In genomic region chr1:184422490-184423233, GRCh38 we compare ENCODE assay signal across 14 cellular contexts.
"Had no signal": no experiment of that assay in that cellular context is flagged by ENCODE, and none has a peak within 500 bp of the region (broad histone marks: within the 10 kb centered on the region; RNA-seq: fewer than 3 reads in every experiment).

No MANE protein-coding gene starts in this region.

- H3K4me3 ChIP-seq: coronary artery, hepatocyte, lung, sigmoid colon had no signal

- DNase-seq: activated CD4-positive, alpha-beta memory T cell treated with anti-CD3 and anti-CD28 coated beads, Interleukin-2, amount 10 ng/mL, durations not matched to agents 7 days and 5 days; activated CD8-positive, alpha-beta memory T cell treated with anti-CD3 and anti-CD28 coated beads, Interleukin-2, amount 50 U/mL, for 48 hours; activated naive CD4-positive, alpha-beta T cell treated with Interleukin-2 at 50 U/mL for 16 hours; caudate nucleus; effector CD4-positive, alpha-beta T cell; nephron progenitor cell; sigmoid colon; stimulated activated CD4-positive, alpha-beta T cell treated with anti-CD3 and anti-CD28 coated beads, Interleukin-2, amount 100 ng/mL, for 48 hours; T-cell; T1000 had no signal

- H3K36me3 Mint-ChIP-seq: T-cell had no signal

- H3K4me3 Mint-ChIP-seq: activated CD4-positive, alpha-beta memory T cell treated with anti-CD3 and anti-CD28 coated beads, Interleukin-2, amount 10 ng/mL, durations not matched to agents 7 days and 5 days; nephron progenitor cell; stimulated activated naive CD8-positive, alpha-beta T cell treated with anti-CD3 and anti-CD28 coated beads, Interleukin-15, Interleukin-2, amounts not matched to agents 100 ng/mL and 50 ng/mL, for 24 hours; T-cell had no signal

- H2AFZ ChIP-seq: hepatocyte had no signal

- H3K27ac ChIP-seq: coronary artery, hepatocyte, sigmoid colon had no signal

- H3K36me3 ChIP-seq: sigmoid colon had no signal

- ATAC-seq: T-cell had no signal

- H3K4me1 Mint-ChIP-seq: activated CD4-positive, alpha-beta memory T cell treated with anti-CD3 and anti-CD28 coated beads, Interleukin-2, amount 10 ng/mL, durations not matched to agents 7 days and 5 days had no signal

- H3K9me3 Mint-ChIP-seq: activated CD4-positive, alpha-beta memory T cell treated with anti-CD3 and anti-CD28 coated beads, Interleukin-2, amount 10 ng/mL, durations not matched to agents 7 days and 5 days; nephron progenitor cell; stimulated activated naive CD8-positive, alpha-beta T cell treated with anti-CD3 and anti-CD28 coated beads, Interleukin-15, Interleukin-2, amounts not matched to agents 100 ng/mL and 50 ng/mL, for 24 hours; T-cell had no signal

- H3K27me3 ChIP-seq: hepatocyte, sigmoid colon had no signal

- H3K27ac Mint-ChIP-seq: activated CD4-positive, alpha-beta memory T cell treated with anti-CD3 and anti-CD28 coated beads, Interleukin-2, amount 10 ng/mL, durations not matched to agents 7 days and 5 days; nephron progenitor cell; stimulated activated naive CD8-positive, alpha-beta T cell treated with anti-CD3 and anti-CD28 coated beads, Interleukin-15, Interleukin-2, amounts not matched to agents 100 ng/mL and 50 ng/mL, for 24 hours; T-cell had no signal

- H3K9me3 ChIP-seq: sigmoid colon had no signal

- H3K4me2 ChIP-seq: hepatocyte had no signal
